ENCODE assay signal across 20 cellular contexts in genomic region chr10:15595260-15595659, GRCh38.
DNase-seq lines count a peak whose midpoint lies in the region; ATAC-seq and TF ChIP-seq lines count a peak whose summit lies in the region.
"Had no signal": no experiment of that assay in that cellular context is flagged by ENCODE, and none has a peak within 500 bp of the region (broad histone marks: within the 10 kb centered on the region; RNA-seq: fewer than 3 reads in every experiment).

No MANE protein-coding gene starts in this region.

- H2AK5ac ChIP-seq in mesenchymal stem cell (ENCODE audit: low read length, severe bottlenecking): no peak overlapping the region

- H3K79me1 ChIP-seq in mesenchymal stem cell (replicated peaks; ENCODE audit: low read length, poor library complexity, severe bottlenecking): no peaks in the 10 kb centered on the region

- no peak overlapping the region for H3K4me3 ChIP-seq in fibroblast of villous mesenchyme (ENCODE audit: low read depth, low read length)
- H3K4me3 ChIP-seq in mesenchymal stem cell (ENCODE audit: insufficient read depth in 1 of 2, low read depth in 1 of 2, low read length in 2 of 2): no peak overlapping the region
- H3K4me3 ChIP-seq in left lung: no peak overlapping the region
- H3K4me3 ChIP-seq: A549; BLaER1 treated with 17β-estradiol and CSF1 and Interleukin-3, amounts not matched to agents 10 nM and 100 nM; GM23338; HAP-1 had no signal

- H2AFZ ChIP-seq in mesenchymal stem cell (ENCODE audit: low read depth, low read length): no peak overlapping the region
- H2AFZ ChIP-seq: GM23338 had no signal

- no peak overlapping the region for H3K14ac ChIP-seq in mesenchymal stem cell (ENCODE audit: low read length in 2 of 2)

- no peak overlapping the region for H3K9ac ChIP-seq in mesenchymal stem cell (ENCODE audit: low read length)
- H3K9ac ChIP-seq: BLaER1 treated with 17β-estradiol and CSF1 and Interleukin-3, amounts not matched to agents 10 nM and 100 nM had no signal

- H4K91ac ChIP-seq in mesenchymal stem cell (ENCODE audit: low read length): no peak overlapping the region

- H3K4ac ChIP-seq in mesenchymal stem cell (ENCODE audit: low read depth in 1 of 2, low read length in 2 of 2): peak overlapping the region in 1 of 2 experiments; percentile 24

- H2BK5ac ChIP-seq in mesenchymal stem cell (ENCODE audit: low read depth, low read length, poor library complexity, severe bottlenecking): no peak overlapping the region

- no peak for TF ChIP-seq CTCF in fibroblast of villous mesenchyme (IDR thresholded peaks at IDR 0.05; ENCODE audit: insufficient read depth, low read depth, low read length)
- TF ChIP-seq CTCF in left lung (IDR thresholded peaks at IDR 0.05): no peak

- peak; percentile 27 for DNase-seq in H4 (ENCODE audit: low spot score)
- peak; percentile 13 for DNase-seq in M059J (ENCODE audit: low read depth)
- DNase-seq in fibroblast of villous mesenchyme (ENCODE audit: low read depth): peak; percentile 14
- peak; percentile 24 for DNase-seq in mesenchymal stem cell
- DNase-seq in NCI-H2171 (lab: John Stamatoyannopoulos, UW): no peak
- DNase-seq in left lung: no peak
- DNase-seq: 8988T; ACHN; AML-193; BE2C; CD4-positive, alpha-beta T cell; CD8-positive, alpha-beta memory T cell; DMS 273 treated with DMSO at 0.1 percent for 48 hours; DMS79 had no signal

- no peak overlapping the region for H2BK12ac ChIP-seq in mesenchymal stem cell (ENCODE audit: low read length in 2 of 2)

- ATAC-seq in left lung: no peak
- no peak for ATAC-seq in HG03571 (IDR thresholded peaks at IDR 0.05; ENCODE audit: unreplicated experiment)
- ATAC-seq in HG02938 (IDR thresholded peaks at IDR 0.05; ENCODE audit: unreplicated experiment): no peak
- ATAC-seq: A549, GM23338 had no signal

- no peak overlapping the region for H3K23ac ChIP-seq in mesenchymal stem cell (ENCODE audit: low read length in 2 of 2)

- no peak overlapping the region for H3K27ac ChIP-seq in mesenchymal stem cell (ENCODE audit: low read length, poor library complexity, severe bottlenecking)
- H3K27ac ChIP-seq in left lung: no peak overlapping the region
- H3K27ac ChIP-seq: A549; BLaER1 treated with 17β-estradiol and CSF1 and Interleukin-3, amounts not matched to agents 10 nM and 100 nM had no signal

- H3K27me3 ChIP-seq in mesenchymal stem cell (ENCODE audit: control insufficient read depth in 1 of 2, insufficient read depth in 1 of 2, low read length in 2 of 2): no peaks in the 10 kb centered on the region
- H3K27me3 ChIP-seq in left lung: no peaks in the 10 kb centered on the region
- H3K27me3 ChIP-seq: BLaER1 treated with 17β-estradiol and CSF1 and Interleukin-3, amounts not matched to agents 10 nM and 100 nM had no signal

- intact Hi-C loops in left lung (cut with DNase I): loop anchor here in 1 of 2 donors (10.0 kb wide), 1 partner anchor 110 kb away; no protein-coding TSS in a partner anchor

- H3K9me3 ChIP-seq in mesenchymal stem cell (ENCODE audit: control insufficient read depth, low read length): peaks cover 7% of the 10 kb centered on the region
- H3K9me3 ChIP-seq in left lung: no peaks in the 10 kb centered on the region
- H3K9me3 ChIP-seq: A549; BE2C; BLaER1 treated with 17β-estradiol and CSF1 and Interleukin-3, amounts not matched to agents 10 nM and 100 nM; HAP-1 had no signal

- no peaks in the 10 kb centered on the region for H3K36me3 ChIP-seq in mesenchymal stem cell (ENCODE audit: control insufficient read depth in 1 of 2, insufficient read depth in 2 of 2, low read depth in 1 of 2, low read length in 2 of 2)
- no peaks in the 10 kb centered on the region for H3K36me3 ChIP-seq in left lung
- H3K36me3 ChIP-seq: BE2C, HAP-1 had no signal

- no peak overlapping the region for H4K8ac ChIP-seq in mesenchymal stem cell (ENCODE audit: low read length)

- no peaks in the 10 kb centered on the region for H3K4me1 ChIP-seq in mesenchymal stem cell (ENCODE audit: control insufficient read depth, insufficient read depth, low read depth, low read length)
- H3K4me1 ChIP-seq in left lung: no peaks in the 10 kb centered on the region
- H3K4me1 ChIP-seq: A549, BE2C, HAP-1 had no signal

- H3K18ac ChIP-seq in mesenchymal stem cell (ENCODE audit: low read depth in 1 of 2, low read length in 2 of 2): no peak overlapping the region

- no peak overlapping the region for H2BK15ac ChIP-seq in mesenchymal stem cell (ENCODE audit: low read depth, poor library complexity, severe bottlenecking)

- H2BK120ac ChIP-seq in mesenchymal stem cell (ENCODE audit: low read depth, low read length): no peak overlapping the region

- no peak overlapping the region for H3K4me2 ChIP-seq in mesenchymal stem cell (ENCODE audit: low read length, poor library complexity, severe bottlenecking)
- H3K4me2 ChIP-seq: A549; BLaER1 treated with 17β-estradiol and CSF1 and Interleukin-3, amounts not matched to agents 10 nM and 100 nM; GM23338 had no signal

Comparison
In these comparisons a context has a peak if more than half of its experiments do, and no peak if none do; other contexts are left out.
1. DNase-seq: peak in H4 (single experiment), M059J (single experiment), fibroblast of villous mesenchyme (single experiment) and mesenchymal stem cell (single experiment); none in NCI-H2171 (single experiment) and left lung (0 of 2).